In genomic region chr10:36692759-36693158, GRCh38 we compare ENCODE assay signal across 39 cellular contexts.
"Had no signal": no experiment of that assay in that cellular context is flagged by ENCODE, and none has a peak within 500 bp of the region (broad histone marks: within the 10 kb centered on the region; RNA-seq: fewer than 3 reads in every experiment).

No MANE protein-coding gene starts in this region.

- H3K4me3 Mint-ChIP-seq: activated B cell treated with CpG ODN at 0.5 μM for 24 hours; activated CD4-positive, alpha-beta memory T cell treated with anti-CD3 and anti-CD28 coated beads for 36 hours; activated CD4-positive, alpha-beta T cell treated with anti-CD3 and anti-CD28 coated beads, Interleukin-2, amount 10 ng/mL, durations not matched to agents 24 days and 14 days; activated CD8-positive, alpha-beta T cell treated with anti-CD3 and anti-CD28 coated beads for 36 hours; activated naive CD4-positive, alpha-beta T cell treated with anti-CD3 and anti-CD28 coated beads, Interleukin-2, amount 10 ng/mL, durations not matched to agents 7 days and 5 days; activated naive CD4-positive, alpha-beta T cell treated with anti-CD3 and anti-CD28 coated beads, Interleukin-2, amount 50 U/mL, for 24 hours; activated naive CD8-positive, alpha-beta T cell; activated naive CD8-positive, alpha-beta T cell treated with anti-CD3 and anti-CD28 coated beads, Interleukin-2, amount 10 ng/mL, durations not matched to agents 7 days and 5 days; activated naive CD8-positive, alpha-beta T cell treated with anti-CD3 and anti-CD28 coated beads, Interleukin-2, amount 50 U/mL, for 24 hours; activated T-cell treated with anti-CD3 and anti-CD28 coated beads, Interleukin-2, amount 50 U/mL, for 4 hours; activated T-cell treated with anti-CD3 and anti-CD28 coated beads, Interleukin-2, amount 50 U/mL, for 72 hours; activated T-helper 1 cell treated with anti-CD3 and anti-CD28 coated beads, Interleukin-12 subunit alpha, Interleukin-12 subunit beta, Interleukin-2, Interleukin-4 antibody, amounts not matched to agents 30 ng/mL and 10 ng/mL and 1 ng/mL, durations not matched to agents 14 hours and 24 hours and 36 hours; activated T-helper 17 cell treated with anti-CD3 and anti-CD28 coated beads, Interleukin-2, amount 50 U/mL, for 72 hours; brain; central memory CD8-positive, alpha-beta T cell; T-helper 1 cell treated with Interleukin-12 subunit alpha and Interleukin-12 subunit beta and Interleukin-4 antibody, amounts not matched to agents 30 μg/mL and 1 μg/mL, for 36 hours; T-helper 2 cell treated with Interferon-gamma antibody and Interleukin-4, amounts not matched to agents 5 μg/mL and 100 μg/mL, for 36 hours had no signal

- ATAC-seq: activated CD8-positive, alpha-beta T cell treated with anti-CD3 and anti-CD28 coated beads for 36 hours; activated naive CD8-positive, alpha-beta T cell treated with anti-CD3 and anti-CD28 coated beads, Interleukin-2, amount 50 U/mL, for 24 hours; activated T-cell treated with anti-CD3 and anti-CD28 coated beads, Interleukin-2, amount 50 U/mL, for 4 hours; activated T-cell treated with anti-CD3 and anti-CD28 coated beads, Interleukin-2, amount 50 U/mL, for 72 hours; activated T-helper 17 cell treated with anti-CD3 and anti-CD28 coated beads, Interleukin-2, amount 50 U/mL, for 72 hours had no signal

- FAIRE-seq: bronchial epithelial cell, TTC549 had no signal

- H3K36me3 Mint-ChIP-seq: activated CD4-positive, alpha-beta memory T cell treated with anti-CD3 and anti-CD28 coated beads for 36 hours; activated naive CD4-positive, alpha-beta T cell treated with anti-CD3 and anti-CD28 coated beads, Interleukin-2, amount 10 ng/mL, durations not matched to agents 7 days and 5 days; activated naive CD4-positive, alpha-beta T cell treated with anti-CD3 and anti-CD28 coated beads, Interleukin-2, amount 50 U/mL, for 24 hours; activated naive CD8-positive, alpha-beta T cell; activated naive CD8-positive, alpha-beta T cell treated with anti-CD3 and anti-CD28 coated beads, Interleukin-2, amount 10 ng/mL, durations not matched to agents 7 days and 5 days; brain had no signal

- H3K4me1 ChIP-seq: ascending aorta had no signal

- H3K4me1 Mint-ChIP-seq: activated B cell treated with CpG ODN at 0.5 μM for 24 hours; activated CD4-positive, alpha-beta T cell treated with anti-CD3 and anti-CD28 coated beads, Interleukin-2, amount 10 ng/mL, durations not matched to agents 24 days and 14 days; activated naive CD4-positive, alpha-beta T cell treated with anti-CD3 and anti-CD28 coated beads, Interleukin-2, amount 10 ng/mL, durations not matched to agents 7 days and 5 days; activated naive CD4-positive, alpha-beta T cell treated with anti-CD3 and anti-CD28 coated beads, Interleukin-2, amount 50 U/mL, for 24 hours; activated naive CD8-positive, alpha-beta T cell treated with anti-CD3 and anti-CD28 coated beads, Interleukin-2, amount 10 ng/mL, durations not matched to agents 7 days and 5 days; activated naive CD8-positive, alpha-beta T cell treated with anti-CD3 and anti-CD28 coated beads, Interleukin-2, amount 50 U/mL, for 24 hours; activated T-helper 17 cell treated with anti-CD3 and anti-CD28 coated beads, Interleukin-2, amount 50 U/mL, for 72 hours; central memory CD8-positive, alpha-beta T cell had no signal

- H3K27me3 ChIP-seq: ascending aorta, cardiac muscle cell had no signal

- H3K4me3 ChIP-seq: ascending aorta, cardiac muscle cell had no signal

- H3K27ac Mint-ChIP-seq: activated B cell treated with CpG ODN at 0.5 μM for 24 hours; activated CD4-positive, alpha-beta memory T cell treated with anti-CD3 and anti-CD28 coated beads for 36 hours; activated CD4-positive, alpha-beta T cell treated with anti-CD3 and anti-CD28 coated beads, Interleukin-2, amount 10 ng/mL, durations not matched to agents 24 days and 14 days; activated CD8-positive, alpha-beta T cell treated with anti-CD3 and anti-CD28 coated beads for 36 hours; activated naive CD4-positive, alpha-beta T cell treated with anti-CD3 and anti-CD28 coated beads, Interleukin-2, amount 10 ng/mL, durations not matched to agents 7 days and 5 days; activated naive CD4-positive, alpha-beta T cell treated with anti-CD3 and anti-CD28 coated beads, Interleukin-2, amount 50 U/mL, for 24 hours; activated naive CD8-positive, alpha-beta T cell; activated naive CD8-positive, alpha-beta T cell treated with anti-CD3 and anti-CD28 coated beads, Interleukin-2, amount 10 ng/mL, durations not matched to agents 7 days and 5 days; activated naive CD8-positive, alpha-beta T cell treated with anti-CD3 and anti-CD28 coated beads, Interleukin-2, amount 50 U/mL, for 24 hours; activated T-cell treated with anti-CD3 and anti-CD28 coated beads, Interleukin-2, amount 50 U/mL, for 72 hours; activated T-helper 1 cell treated with anti-CD3 and anti-CD28 coated beads, Interleukin-12 subunit alpha, Interleukin-12 subunit beta, Interleukin-2, Interleukin-4 antibody, amounts not matched to agents 30 ng/mL and 10 ng/mL and 1 ng/mL, durations not matched to agents 14 hours and 24 hours and 36 hours; activated T-helper 17 cell treated with anti-CD3 and anti-CD28 coated beads, Interleukin-2, amount 50 U/mL, for 72 hours; brain; T-helper 1 cell treated with Interleukin-12 subunit alpha and Interleukin-12 subunit beta and Interleukin-4 antibody, amounts not matched to agents 30 μg/mL and 1 μg/mL, for 36 hours; T-helper 2 cell treated with Interferon-gamma antibody and Interleukin-4, amounts not matched to agents 5 μg/mL and 100 μg/mL, for 36 hours had no signal

- H3K9me3 Mint-ChIP-seq: activated naive CD8-positive, alpha-beta T cell treated with anti-CD3 and anti-CD28 coated beads, Interleukin-2, amount 10 ng/mL, durations not matched to agents 7 days and 5 days had no signal

- H3K27me3 Mint-ChIP-seq: activated B cell treated with CpG ODN at 0.5 μM for 24 hours; activated CD4-positive, alpha-beta memory T cell treated with anti-CD3 and anti-CD28 coated beads for 36 hours; activated CD4-positive, alpha-beta T cell treated with anti-CD3 and anti-CD28 coated beads, Interleukin-2, amount 10 ng/mL, durations not matched to agents 24 days and 14 days; activated CD8-positive, alpha-beta T cell treated with anti-CD3 and anti-CD28 coated beads for 36 hours; activated naive CD4-positive, alpha-beta T cell treated with anti-CD3 and anti-CD28 coated beads, Interleukin-2, amount 10 ng/mL, durations not matched to agents 7 days and 5 days; activated naive CD8-positive, alpha-beta T cell; activated naive CD8-positive, alpha-beta T cell treated with anti-CD3 and anti-CD28 coated beads, Interleukin-2, amount 10 ng/mL, durations not matched to agents 7 days and 5 days; activated naive CD8-positive, alpha-beta T cell treated with anti-CD3 and anti-CD28 coated beads, Interleukin-2, amount 50 U/mL, for 24 hours; activated T-helper 17 cell treated with anti-CD3 and anti-CD28 coated beads, Interleukin-2, amount 50 U/mL, for 72 hours; brain; central memory CD8-positive, alpha-beta T cell had no signal

- H3K27ac ChIP-seq: ascending aorta, cardiac muscle cell, VCaP had no signal

- DNase-seq: activated B cell treated with CpG ODN at 0.5 μM for 24 hours; activated CD4-positive, alpha-beta memory T cell treated with anti-CD3 and anti-CD28 coated beads for 36 hours; activated CD4-positive, alpha-beta T cell treated with anti-CD3 and anti-CD28 coated beads for 4 hours; activated CD4-positive, alpha-beta T cell treated with anti-CD3 and anti-CD28 coated beads, Interleukin-2, amount 10 ng/mL, durations not matched to agents 24 days and 14 days; activated CD4-positive, alpha-beta T cell treated with anti-CD3 and anti-CD28 coated beads, Interleukin-2, amount 50 U/mL, for 1 hour; activated CD4-positive, alpha-beta T cell treated with anti-CD3 and anti-CD28 coated beads, Interleukin-2, amount 50 U/mL, for 4 hours; activated CD4-positive, CD25-positive, alpha-beta regulatory T cell treated with anti-CD3 and anti-CD28 coated beads, Interleukin-2, amount 50 U/mL, for 72 hours; activated CD8-positive, alpha-beta memory T cell treated with anti-CD3 and anti-CD28 coated beads, Interleukin-2, amount 50 U/mL, for 4 hours; activated CD8-positive, alpha-beta T cell treated with anti-CD3 and anti-CD28 coated beads for 36 hours; activated effector memory CD4-positive, alpha-beta T cell treated with anti-CD3 and anti-CD28 coated beads, Interleukin-2, amount 50 U/mL, for 16 hours; activated gamma-delta T cell treated with Interleukin-2 at 50 U/mL for 16 hours; activated naive CD4-positive, alpha-beta T cell treated with anti-CD3 and anti-CD28 coated beads, Interleukin-2, amount 10 ng/mL, durations not matched to agents 7 days and 5 days; activated naive CD4-positive, alpha-beta T cell treated with Interleukin-2 at 50 U/mL for 16 hours; activated naive CD8-positive, alpha-beta T cell treated with anti-CD3 and anti-CD28 coated beads, Interleukin-2, amount 10 ng/mL, durations not matched to agents 7 days and 5 days; activated naive CD8-positive, alpha-beta T cell treated with anti-CD3 and anti-CD28 coated beads, Interleukin-2, amount 50 U/mL, for 24 hours; activated T-cell treated with anti-CD3 and anti-CD28 coated beads for 4 hours; activated T-cell treated with anti-CD3 and anti-CD28 coated beads, Interleukin-2, amount 50 U/mL, for 1 hour; activated T-cell treated with anti-CD3 and anti-CD28 coated beads, Interleukin-2, amount 50 U/mL, for 4 hours; activated T-cell treated with anti-CD3 and anti-CD28 coated beads, Interleukin-2, amount 50 U/mL, for 72 hours; amygdala; anterior cingulate cortex; caudate nucleus; cerebellar nuclear complex; T-helper 1 cell; T-helper 2 cell; T-helper 9 cell had no signal

- H3K36me3 ChIP-seq: ascending aorta, cardiac muscle cell had no signal

- H3K9me3 ChIP-seq: ascending aorta had no signal
